ENCODE assay signal across 2 cellular contexts in the genomic region with DNA sequence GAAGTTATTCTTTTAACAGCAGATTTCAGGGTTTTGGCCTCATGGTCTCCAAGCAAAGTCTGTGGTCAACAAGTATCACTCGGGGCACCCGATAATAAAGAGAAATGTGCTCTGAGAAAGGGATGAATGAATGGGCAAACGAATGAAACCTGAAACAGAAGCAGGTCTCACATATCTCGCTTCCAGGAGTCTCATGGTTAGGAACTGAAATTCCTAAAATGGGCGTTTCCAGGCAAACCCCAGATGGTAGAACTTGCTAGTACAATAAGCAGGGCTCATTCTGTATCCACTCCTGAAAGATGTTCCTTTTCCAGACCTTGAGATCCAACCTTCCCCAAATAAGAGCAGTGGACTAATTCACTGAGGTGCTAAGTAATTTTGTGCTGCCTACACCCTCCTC.
A peak's percentile ranks its signal among the peaks of the same experiment; 100 is the strongest.
TF ChIP-seq lines count a peak whose summit lies in the region.

No MANE protein-coding gene starts in this region.

TF ChIP-seq in IMR-90, 13 proteins besides CTCF, POLR2A, EP300 and RAD21:
- TF ChIP-seq RFX5 (IDR thresholded peaks at IDR 0.05; ENCODE audit: low read depth, low read length) (no peak), CEBPB (IDR thresholded peaks at IDR 0.05; ENCODE audit: low read depth, low read length) (no peak), FOS (IDR thresholded peaks at IDR 0.05; ENCODE audit: low read depth, low read length) (no peak), RCOR1 (IDR thresholded peaks at IDR 0.05; ENCODE audit: insufficient replicate concordance, low read length) (no peak), MAFK (IDR thresholded peaks at IDR 0.05; ENCODE audit: low read depth, low read length) (no peak), CHD1 (IDR thresholded peaks at IDR 0.05; ENCODE audit: low read depth, low read length) (no peak), MAZ (IDR thresholded peaks at IDR 0.05; ENCODE audit: borderline replicate concordance, low read depth, low read length) (no peak), SMC3 (IDR thresholded peaks at IDR 0.05; ENCODE audit: low read depth, low read length) (no peak), NFE2L2 (IDR thresholded peaks at IDR 0.05; ENCODE audit: low read depth, low read length) (no peak), BHLHE40 (IDR thresholded peaks at IDR 0.05; ENCODE audit: low read depth, low read length) (no peak), MXI1 (IDR thresholded peaks at IDR 0.05; ENCODE audit: borderline replicate concordance, low read depth, low read length) (no peak)
- TF ChIP-seq, protein P1, sequence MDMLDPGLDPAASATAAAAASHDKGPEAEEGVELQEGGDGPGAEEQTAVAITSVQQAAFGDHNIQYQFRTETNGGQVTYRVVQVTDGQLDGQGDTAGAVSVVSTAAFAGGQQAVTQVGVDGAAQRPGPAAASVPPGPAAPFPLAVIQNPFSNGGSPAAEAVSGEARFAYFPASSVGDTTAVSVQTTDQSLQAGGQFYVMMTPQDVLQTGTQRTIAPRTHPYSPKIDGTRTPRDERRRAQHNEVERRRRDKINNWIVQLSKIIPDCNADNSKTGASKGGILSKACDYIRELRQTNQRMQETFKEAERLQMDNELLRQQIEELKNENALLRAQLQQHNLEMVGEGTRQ (IDR thresholded peaks at IDR 0.05; ENCODE audit: low read depth, low read length) = no peak
- TF ChIP-seq, protein P2, sequence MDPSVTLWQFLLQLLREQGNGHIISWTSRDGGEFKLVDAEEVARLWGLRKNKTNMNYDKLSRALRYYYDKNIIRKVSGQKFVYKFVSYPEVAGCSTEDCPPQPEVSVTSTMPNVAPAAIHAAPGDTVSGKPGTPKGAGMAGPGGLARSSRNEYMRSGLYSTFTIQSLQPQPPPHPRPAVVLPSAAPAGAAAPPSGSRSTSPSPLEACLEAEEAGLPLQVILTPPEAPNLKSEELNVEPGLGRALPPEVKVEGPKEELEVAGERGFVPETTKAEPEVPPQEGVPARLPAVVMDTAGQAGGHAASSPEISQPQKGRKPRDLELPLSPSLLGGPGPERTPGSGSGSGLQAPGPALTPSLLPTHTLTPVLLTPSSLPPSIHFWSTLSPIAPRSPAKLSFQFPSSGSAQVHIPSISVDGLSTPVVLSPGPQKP (IDR thresholded peaks at IDR 0.05; ENCODE audit: borderline replicate concordance, low read depth, low read length) = no peak

TF ChIP-seq in GM12878, 131 proteins besides CTCF, POLR2A, EP300 and RAD21:
- TF ChIP-seq NFIC (IDR thresholded peaks at IDR 0.05; ENCODE audit: low read depth, low read length) (0 out of 2 replicates have a peak, but pooled peaks have one; percentile 27), IKZF2 (IDR thresholded peaks at IDR 0.05) (peak in 1 of 2 experiments; percentile 55; a peak in 1 of 4 replicates), ZNF24 (IDR thresholded peaks at IDR 0.05) (0 out of 2 replicates have a peak, but pooled peaks have one; percentile 68)
- TF ChIP-seq, protein P3, sequence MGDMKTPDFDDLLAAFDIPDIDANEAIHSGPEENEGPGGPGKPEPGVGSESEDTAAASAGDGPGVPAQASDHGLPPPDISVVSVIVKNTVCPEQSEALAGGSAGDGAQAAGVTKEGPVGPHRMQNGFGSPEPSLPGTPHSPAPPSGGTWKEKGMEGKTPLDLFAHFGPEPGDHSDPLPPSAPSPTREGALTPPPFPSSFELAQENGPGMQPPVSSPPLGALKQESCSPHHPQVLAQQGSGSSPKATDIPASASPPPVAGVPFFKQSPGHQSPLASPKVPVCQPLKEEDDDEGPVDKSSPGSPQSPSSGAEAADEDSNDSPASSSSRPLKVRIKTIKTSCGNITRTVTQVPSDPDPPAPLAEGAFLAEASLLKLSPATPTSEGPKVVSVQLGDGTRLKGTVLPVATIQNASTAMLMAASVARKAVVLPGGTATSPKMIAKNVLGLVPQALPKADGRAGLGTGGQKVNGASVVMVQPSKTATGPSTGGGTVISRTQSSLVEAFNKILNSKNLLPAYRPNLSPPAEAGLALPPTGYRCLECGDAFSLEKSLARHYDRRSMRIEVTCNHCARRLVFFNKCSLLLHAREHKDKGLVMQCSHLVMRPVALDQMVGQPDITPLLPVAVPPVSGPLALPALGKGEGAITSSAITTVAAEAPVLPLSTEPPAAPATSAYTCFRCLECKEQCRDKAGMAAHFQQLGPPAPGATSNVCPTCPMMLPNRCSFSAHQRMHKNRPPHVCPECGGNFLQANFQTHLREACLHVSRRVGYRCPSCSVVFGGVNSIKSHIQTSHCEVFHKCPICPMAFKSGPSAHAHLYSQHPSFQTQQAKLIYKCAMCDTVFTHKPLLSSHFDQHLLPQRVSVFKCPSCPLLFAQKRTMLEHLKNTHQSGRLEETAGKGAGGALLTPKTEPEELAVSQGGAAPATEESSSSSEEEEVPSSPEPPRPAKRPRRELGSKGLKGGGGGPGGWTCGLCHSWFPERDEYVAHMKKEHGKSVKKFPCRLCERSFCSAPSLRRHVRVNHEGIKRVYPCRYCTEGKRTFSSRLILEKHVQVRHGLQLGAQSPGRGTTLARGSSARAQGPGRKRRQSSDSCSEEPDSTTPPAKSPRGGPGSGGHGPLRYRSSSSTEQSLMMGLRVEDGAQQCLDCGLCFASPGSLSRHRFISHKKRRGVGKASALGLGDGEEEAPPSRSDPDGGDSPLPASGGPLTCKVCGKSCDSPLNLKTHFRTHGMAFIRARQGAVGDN (IDR thresholded peaks at IDR 0.05) = 0 out of 2 replicates have a peak, but pooled peaks have one; percentile 10
- TF ChIP-seq, protein P4, sequence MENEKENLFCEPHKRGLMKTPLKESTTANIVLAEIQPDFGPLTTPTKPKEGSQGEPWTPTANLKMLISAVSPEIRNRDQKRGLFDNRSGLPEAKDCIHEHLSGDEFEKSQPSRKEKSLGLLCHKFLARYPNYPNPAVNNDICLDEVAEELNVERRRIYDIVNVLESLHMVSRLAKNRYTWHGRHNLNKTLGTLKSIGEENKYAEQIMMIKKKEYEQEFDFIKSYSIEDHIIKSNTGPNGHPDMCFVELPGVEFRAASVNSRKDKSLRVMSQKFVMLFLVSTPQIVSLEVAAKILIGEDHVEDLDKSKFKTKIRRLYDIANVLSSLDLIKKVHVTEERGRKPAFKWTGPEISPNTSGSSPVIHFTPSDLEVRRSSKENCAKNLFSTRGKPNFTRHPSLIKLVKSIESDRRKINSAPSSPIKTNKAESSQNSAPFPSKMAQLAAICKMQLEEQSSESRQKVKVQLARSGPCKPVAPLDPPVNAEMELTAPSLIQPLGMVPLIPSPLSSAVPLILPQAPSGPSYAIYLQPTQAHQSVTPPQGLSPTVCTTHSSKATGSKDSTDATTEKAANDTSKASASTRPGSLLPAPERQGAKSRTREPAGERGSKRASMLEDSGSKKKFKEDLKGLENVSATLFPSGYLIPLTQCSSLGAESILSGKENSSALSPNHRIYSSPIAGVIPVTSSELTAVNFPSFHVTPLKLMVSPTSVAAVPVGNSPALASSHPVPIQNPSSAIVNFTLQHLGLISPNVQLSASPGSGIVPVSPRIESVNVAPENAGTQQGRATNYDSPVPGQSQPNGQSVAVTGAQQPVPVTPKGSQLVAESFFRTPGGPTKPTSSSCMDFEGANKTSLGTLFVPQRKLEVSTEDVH (IDR thresholded peaks at IDR 0.05; ENCODE audit: low read depth, partially characterized antibody) = no peak
TF ChIP-seq in GM12878: peak in this region for 4.
